ENCODE assay signal across 19 cellular contexts in genomic region chr11:94149435-94149834, GRCh38. TPM values are rescaled to one million over a fixed set of nuclear protein-coding genes. Genes with fewer than 3 reads are reported as not detected.
DNase-seq lines count a peak whose midpoint lies in the region; ATAC-seq, FAIRE-seq and TF ChIP-seq lines count a peak whose summit lies in the region.
"Had no signal": no experiment of that assay in that cellular context is flagged by ENCODE, and none has a peak within 500 bp of the region (broad histone marks: within the 10 kb centered on the region; RNA-seq: fewer than 3 reads in every experiment).

No MANE protein-coding gene starts in this region.

- H3K27ac Mint-ChIP-seq in chondrocyte (ENCODE audit: unreplicated experiment): peak overlapping the region; percentile 32
- H3K27ac Mint-ChIP-seq in immature natural killer cell: no peak overlapping the region
- H3K27ac Mint-ChIP-seq: activated CD4-positive, alpha-beta T cell treated with anti-CD3 and anti-CD28 coated beads for 36 hours; B cell; nephron progenitor cell; type B pancreatic cell had no signal

- FAIRE-seq in GM12891 (lab: Jason Lieb, UNC): no peak

- no peaks in the 10 kb centered on the region for H3K36me3 ChIP-seq in psoas muscle (ENCODE audit: insufficient read depth in 1 of 2, low read depth in 1 of 2)

- H3K9me3 Mint-ChIP-seq in chondrocyte (ENCODE audit: low read depth) (no peaks in the 10 kb centered on the region), immature natural killer cell (no peaks in the 10 kb centered on the region)
- H3K9me3 Mint-ChIP-seq: activated T-cell treated with anti-CD3 and anti-CD28 coated beads, Interleukin-2, amount 50 U/mL, for 4 hours; nephron progenitor cell; type B pancreatic cell had no signal

- H3K36me3 Mint-ChIP-seq in chondrocyte (ENCODE audit: low read depth): peaks cover 4% of the 10 kb centered on the region
- peaks cover 0 to 8% (median 0%) of the 10 kb centered on the region in 3 donors for H3K36me3 Mint-ChIP-seq in immature natural killer cell

- H3K27me3 Mint-ChIP-seq in chondrocyte (ENCODE audit: low read depth) (no peaks in the 10 kb centered on the region), immature natural killer cell (ENCODE audit: low read depth in 3 of 3) (peaks cover 0 to 8% (median 3%) of the 10 kb centered on the region in 3 donors)
- H3K27me3 Mint-ChIP-seq: activated CD4-positive, alpha-beta T cell treated with anti-CD3 and anti-CD28 coated beads for 36 hours; B cell; type B pancreatic cell had no signal

- ATAC-seq in psoas muscle: no peak
- ATAC-seq: activated CD4-positive, alpha-beta T cell treated with anti-CD3 and anti-CD28 coated beads for 36 hours; activated T-cell treated with anti-CD3 and anti-CD28 coated beads, Interleukin-2, amount 50 U/mL, for 4 hours had no signal

- TF ChIP-seq CTCF in chondrocyte (IDR thresholded peaks at IDR 0.05) (no peak), psoas muscle (IDR thresholded peaks at IDR 0.05) (no peak)

- H3K4me3 ChIP-seq in psoas muscle: no peak overlapping the region
- H3K4me3 ChIP-seq: dorsolateral prefrontal cortex had no signal

- no peaks in the 10 kb centered on the region for H3K27me3 ChIP-seq in psoas muscle (ENCODE audit: insufficient read depth in 3 of 3, low read length in 2 of 3)
- H3K27me3 ChIP-seq: dorsolateral prefrontal cortex had no signal

- peaks cover 75% of the 10 kb centered on the region for H3K4me1 Mint-ChIP-seq in chondrocyte (ENCODE audit: low read depth)
- peaks cover 83 to 84% of the 10 kb centered on the region in 2 donors for H3K4me1 Mint-ChIP-seq in immature natural killer cell

- 33 to 39% (median 35%) methylated on average over 2 of the region's 2 CpGs for WGBS in psoas muscle, 3 donors

- H3K9me3 ChIP-seq in psoas muscle: no peaks in the 10 kb centered on the region

- no peak for TF ChIP-seq POLR2A in GM12891 (IDR thresholded peaks at IDR 0.05; ENCODE audit: low read depth, low read length)

- DNase-seq in Daoy (ENCODE audit: low read depth): peak; percentile 62
- peak; percentile 57 for DNase-seq in NCI-H69 (lab: John Stamatoyannopoulos, UW)
- DNase-seq in chondrocyte (ENCODE audit: low spot score): no peak
- peak; percentile 29 for DNase-seq in left kidney (ENCODE audit: low read depth, low spot score)
- DNase-seq in NCI-H1417 treated with DMSO at 0.1 percent for 48 hours (lab: John Stamatoyannopoulos, UW): no peak
- no peak for DNase-seq in immature natural killer cell
- no peak for DNase-seq in psoas muscle
- no peak for DNase-seq in GM12891 (ENCODE audit: insufficient read length, low spot score)
- DNase-seq: activated CD4-positive, alpha-beta T cell treated with anti-CD3 and anti-CD28 coated beads for 36 hours; activated T-cell treated with anti-CD3 and anti-CD28 coated beads, Interleukin-2, amount 50 U/mL, for 4 hours; DMS153; dorsolateral prefrontal cortex; glutamatergic neuron; MM.1S; nephron progenitor cell; stimulated activated CD4-positive, alpha-beta T cell treated with anti-CD3 and anti-CD28 coated beads, Interleukin-2, amount 100 ng/mL, for 48 hours; SW 1271 had no signal

- no peak overlapping the region for H3K27ac ChIP-seq in psoas muscle
- H3K27ac ChIP-seq: dorsolateral prefrontal cortex had no signal

- H3K4me3 Mint-ChIP-seq in chondrocyte (ENCODE audit: unreplicated experiment) (no peak overlapping the region), immature natural killer cell (no peak overlapping the region)
- H3K4me3 Mint-ChIP-seq: activated CD4-positive, alpha-beta T cell treated with anti-CD3 and anti-CD28 coated beads for 36 hours; activated T-cell treated with anti-CD3 and anti-CD28 coated beads, Interleukin-2, amount 50 U/mL, for 4 hours; B cell; nephron progenitor cell; type B pancreatic cell had no signal

- intact Hi-C loops in psoas muscle (cut with DNase I): no loop called here

- peaks cover 6% of the 10 kb centered on the region for H3K4me1 ChIP-seq in psoas muscle

TF ChIP-seq in GM12891, 5 proteins besides CTCF, POLR2A, EP300 and RAD21:
- no peak for TF ChIP-seq TAF1 (IDR thresholded peaks at IDR 0.05; ENCODE audit: low read depth, low read length)
- TF ChIP-seq POU2F2 (IDR thresholded peaks at IDR 0.05; ENCODE audit: low read depth, low read length): no peak
- no peak for TF ChIP-seq PAX5 (IDR thresholded peaks at IDR 0.05; ENCODE audit: insufficient read depth, low read length, severe bottlenecking)
- no peak for TF ChIP-seq SPI1 (IDR thresholded peaks at IDR 0.05; ENCODE audit: low read depth, low read length)

RNA-seq across cellular contexts. Expression of gene PANX1, which starts 20.8 kb away (rescaled TPM):
- total RNA-seq in Daoy (2014; rRNA removed; shearing (Covaris generic)): 47.4 and 50.3 TPM in 2 replicates
- total RNA-seq in chondrocyte (25.6 to 36.4 TPM (median 35.7 TPM) in 3 replicates), psoas muscle (10 to 100 TPM in 3 of 4 donors, 1 to 10 TPM in 1; 9.2 to 87.2 (median 23.7) TPM)
- polyA plus RNA-seq in immature natural killer cell (10 to 100 TPM in 2 of 3 donors, 1 to 10 TPM in 1; 9.2 to 16.0 (median 12.8) TPM), psoas muscle (10 to 100 TPM; 14.3 to 45.7 (median 41.9) TPM)
- polyA plus RNA-seq in GM12891 (2012; ENCODE audit: low read depth, missing spikeins): 6.0 TPM

Comparison
In these comparisons a context has a peak if more than half of its experiments do, and no peak if none do; other contexts are left out.
1. DNase-seq: peak in Daoy (single experiment), NCI-H69 (single experiment) and left kidney (single experiment); none in chondrocyte (single experiment), NCI-H1417 treated with DMSO at 0.1 percent for 48 hours (single experiment), immature natural killer cell (0 of 3), psoas muscle (0 of 2) and GM12891 (single experiment).